1 cellular context compared by ENCODE assay signal in genomic region chr2:196277002-196277401, GRCh38.
TF ChIP-seq lines count a peak whose summit lies in the region.

No MANE protein-coding gene starts in this region.

TF ChIP-seq in H1, 55 proteins besides CTCF, POLR2A, EP300 and RAD21 (continued from another document):
- no peak for TF ChIP-seq KDM1A (IDR thresholded peaks at IDR 0.05; ENCODE audit: borderline replicate concordance, low read length)
- TF ChIP-seq EGR1 (IDR thresholded peaks at IDR 0.05; ENCODE audit: borderline replicate concordance, low read depth, low read length), result no peak
- TF ChIP-seq ASH2L (IDR thresholded peaks at IDR 0.05; ENCODE audit: low read length), result no peak
- TF ChIP-seq, protein P1, sequence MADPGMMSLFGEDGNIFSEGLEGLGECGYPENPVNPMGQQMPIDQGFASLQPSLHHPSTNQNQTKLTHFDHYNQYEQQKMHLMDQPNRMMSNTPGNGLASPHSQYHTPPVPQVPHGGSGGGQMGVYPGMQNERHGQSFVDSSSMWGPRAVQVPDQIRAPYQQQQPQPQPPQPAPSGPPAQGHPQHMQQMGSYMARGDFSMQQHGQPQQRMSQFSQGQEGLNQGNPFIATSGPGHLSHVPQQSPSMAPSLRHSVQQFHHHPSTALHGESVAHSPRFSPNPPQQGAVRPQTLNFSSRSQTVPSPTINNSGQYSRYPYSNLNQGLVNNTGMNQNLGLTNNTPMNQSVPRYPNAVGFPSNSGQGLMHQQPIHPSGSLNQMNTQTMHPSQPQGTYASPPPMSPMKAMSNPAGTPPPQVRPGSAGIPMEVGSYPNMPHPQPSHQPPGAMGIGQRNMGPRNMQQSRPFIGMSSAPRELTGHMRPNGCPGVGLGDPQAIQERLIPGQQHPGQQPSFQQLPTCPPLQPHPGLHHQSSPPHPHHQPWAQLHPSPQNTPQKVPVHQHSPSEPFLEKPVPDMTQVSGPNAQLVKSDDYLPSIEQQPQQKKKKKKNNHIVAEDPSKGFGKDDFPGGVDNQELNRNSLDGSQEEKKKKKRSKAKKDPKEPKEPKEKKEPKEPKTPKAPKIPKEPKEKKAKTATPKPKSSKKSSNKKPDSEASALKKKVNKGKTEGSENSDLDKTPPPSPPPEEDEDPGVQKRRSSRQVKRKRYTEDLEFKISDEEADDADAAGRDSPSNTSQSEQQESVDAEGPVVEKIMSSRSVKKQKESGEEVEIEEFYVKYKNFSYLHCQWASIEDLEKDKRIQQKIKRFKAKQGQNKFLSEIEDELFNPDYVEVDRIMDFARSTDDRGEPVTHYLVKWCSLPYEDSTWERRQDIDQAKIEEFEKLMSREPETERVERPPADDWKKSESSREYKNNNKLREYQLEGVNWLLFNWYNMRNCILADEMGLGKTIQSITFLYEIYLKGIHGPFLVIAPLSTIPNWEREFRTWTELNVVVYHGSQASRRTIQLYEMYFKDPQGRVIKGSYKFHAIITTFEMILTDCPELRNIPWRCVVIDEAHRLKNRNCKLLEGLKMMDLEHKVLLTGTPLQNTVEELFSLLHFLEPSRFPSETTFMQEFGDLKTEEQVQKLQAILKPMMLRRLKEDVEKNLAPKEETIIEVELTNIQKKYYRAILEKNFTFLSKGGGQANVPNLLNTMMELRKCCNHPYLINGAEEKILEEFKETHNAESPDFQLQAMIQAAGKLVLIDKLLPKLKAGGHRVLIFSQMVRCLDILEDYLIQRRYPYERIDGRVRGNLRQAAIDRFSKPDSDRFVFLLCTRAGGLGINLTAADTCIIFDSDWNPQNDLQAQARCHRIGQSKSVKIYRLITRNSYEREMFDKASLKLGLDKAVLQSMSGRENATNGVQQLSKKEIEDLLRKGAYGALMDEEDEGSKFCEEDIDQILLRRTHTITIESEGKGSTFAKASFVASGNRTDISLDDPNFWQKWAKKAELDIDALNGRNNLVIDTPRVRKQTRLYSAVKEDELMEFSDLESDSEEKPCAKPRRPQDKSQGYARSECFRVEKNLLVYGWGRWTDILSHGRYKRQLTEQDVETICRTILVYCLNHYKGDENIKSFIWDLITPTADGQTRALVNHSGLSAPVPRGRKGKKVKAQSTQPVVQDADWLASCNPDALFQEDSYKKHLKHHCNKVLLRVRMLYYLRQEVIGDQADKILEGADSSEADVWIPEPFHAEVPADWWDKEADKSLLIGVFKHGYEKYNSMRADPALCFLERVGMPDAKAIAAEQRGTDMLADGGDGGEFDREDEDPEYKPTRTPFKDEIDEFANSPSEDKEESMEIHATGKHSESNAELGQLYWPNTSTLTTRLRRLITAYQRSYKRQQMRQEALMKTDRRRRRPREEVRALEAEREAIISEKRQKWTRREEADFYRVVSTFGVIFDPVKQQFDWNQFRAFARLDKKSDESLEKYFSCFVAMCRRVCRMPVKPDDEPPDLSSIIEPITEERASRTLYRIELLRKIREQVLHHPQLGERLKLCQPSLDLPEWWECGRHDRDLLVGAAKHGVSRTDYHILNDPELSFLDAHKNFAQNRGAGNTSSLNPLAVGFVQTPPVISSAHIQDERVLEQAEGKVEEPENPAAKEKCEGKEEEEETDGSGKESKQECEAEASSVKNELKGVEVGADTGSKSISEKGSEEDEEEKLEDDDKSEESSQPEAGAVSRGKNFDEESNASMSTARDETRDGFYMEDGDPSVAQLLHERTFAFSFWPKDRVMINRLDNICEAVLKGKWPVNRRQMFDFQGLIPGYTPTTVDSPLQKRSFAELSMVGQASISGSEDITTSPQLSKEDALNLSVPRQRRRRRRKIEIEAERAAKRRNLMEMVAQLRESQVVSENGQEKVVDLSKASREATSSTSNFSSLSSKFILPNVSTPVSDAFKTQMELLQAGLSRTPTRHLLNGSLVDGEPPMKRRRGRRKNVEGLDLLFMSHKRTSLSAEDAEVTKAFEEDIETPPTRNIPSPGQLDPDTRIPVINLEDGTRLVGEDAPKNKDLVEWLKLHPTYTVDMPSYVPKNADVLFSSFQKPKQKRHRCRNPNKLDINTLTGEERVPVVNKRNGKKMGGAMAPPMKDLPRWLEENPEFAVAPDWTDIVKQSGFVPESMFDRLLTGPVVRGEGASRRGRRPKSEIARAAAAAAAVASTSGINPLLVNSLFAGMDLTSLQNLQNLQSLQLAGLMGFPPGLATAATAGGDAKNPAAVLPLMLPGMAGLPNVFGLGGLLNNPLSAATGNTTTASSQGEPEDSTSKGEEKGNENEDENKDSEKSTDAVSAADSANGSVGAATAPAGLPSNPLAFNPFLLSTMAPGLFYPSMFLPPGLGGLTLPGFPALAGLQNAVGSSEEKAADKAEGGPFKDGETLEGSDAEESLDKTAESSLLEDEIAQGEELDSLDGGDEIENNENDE (IDR thresholded peaks at IDR 0.05; ENCODE audit: insufficient replicate concordance, low read length), result no peak
- no peak for TF ChIP-seq CREB1 (IDR thresholded peaks at IDR 0.05)
- TF ChIP-seq NRF1 (IDR thresholded peaks at IDR 0.05; ENCODE audit: low read depth, low read length), result no peak
- TF ChIP-seq TCF12 (IDR thresholded peaks at IDR 0.05; ENCODE audit: low read depth, low read length), result no peak
- TF ChIP-seq, protein P2, sequence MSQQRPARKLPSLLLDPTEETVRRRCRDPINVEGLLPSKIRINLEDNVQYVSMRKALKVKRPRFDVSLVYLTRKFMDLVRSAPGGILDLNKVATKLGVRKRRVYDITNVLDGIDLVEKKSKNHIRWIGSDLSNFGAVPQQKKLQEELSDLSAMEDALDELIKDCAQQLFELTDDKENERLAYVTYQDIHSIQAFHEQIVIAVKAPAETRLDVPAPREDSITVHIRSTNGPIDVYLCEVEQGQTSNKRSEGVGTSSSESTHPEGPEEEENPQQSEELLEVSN (IDR thresholded peaks at IDR 0.05), result no peak
- TF ChIP-seq JUND (IDR thresholded peaks at IDR 0.05; ENCODE audit: low read length), result no peak
- TF ChIP-seq HDAC2 (IDR thresholded peaks at IDR 0.05; ENCODE audit: borderline replicate concordance in 1 of 2, low read depth in 2 of 2, low read length in 2 of 2), result no peak
- no peak for TF ChIP-seq CTBP2 (IDR thresholded peaks at IDR 0.05; ENCODE audit: borderline replicate concordance, insufficient read depth, insufficient read length, low read length)
- no peak for TF ChIP-seq TAF7 (optimal IDR thresholded peaks at IDR 0.05; ENCODE audit: borderline replicate concordance, low read depth, low read length)
